ENCODE assay signal across 8 cellular contexts in genomic region chr19:41297628-41298326, GRCh38. TPM values are rescaled to one million over a fixed set of nuclear protein-coding genes. Genes with fewer than 3 reads are reported as not detected.
DNase-seq lines count a peak whose midpoint lies in the region; ATAC-seq, FAIRE-seq and TF ChIP-seq lines count a peak whose summit lies in the region.

No MANE protein-coding gene starts in this region.

- DNase-seq in GM06990 (ENCODE audit: extremely low read depth, insufficient read length) (peak; percentile 62), endothelial cell of umbilical vein (ENCODE audit: low read depth, low spot score) (no peak), globus pallidus (ENCODE audit: low spot score) (no peak), foreskin melanocyte (no peak), iPS-NIHi7 (ENCODE audit: extremely low spot score) (no peak)

- TF ChIP-seq CTCF in GM06990 (IDR thresholded peaks at IDR 0.05; ENCODE audit: insufficient read depth, low read length, poor library complexity, severe bottlenecking) (peak; percentile 52), endothelial cell of umbilical vein (IDR thresholded peaks at IDR 0.05; ENCODE audit: extremely low read depth in 1 of 2, insufficient read depth in 1 of 2, low read depth in 1 of 2, low read length in 2 of 2) (no peak)

- H3K27me3 ChIP-seq in GM06990 (replicated peaks; ENCODE audit: control insufficient read depth, insufficient read depth, low read length) (no peaks in the 10 kb centered on the region), HUES64 (ENCODE audit: insufficient read depth, low read length) (no peaks in the 10 kb centered on the region), endothelial cell of umbilical vein (ENCODE audit: control insufficient read depth in 2 of 2, insufficient read depth in 2 of 2, low read length in 2 of 2) (no peaks in the 10 kb centered on the region)

- peaks cover 4% of the 10 kb centered on the region for H3K79me2 ChIP-seq in endothelial cell of umbilical vein (ENCODE audit: control insufficient read depth, insufficient read depth, low read length)

- H3K4me2 ChIP-seq in endothelial cell of umbilical vein (ENCODE audit: insufficient read depth, low read length): no peak overlapping the region

- FAIRE-seq in endothelial cell of umbilical vein (lab: Jason Lieb, UNC): no peak

- no peak for TF ChIP-seq POLR2A in endothelial cell of umbilical vein (IDR thresholded peaks at IDR 0.05; ENCODE audit: low read depth, low read length)

- no TSS peak for BruUV-seq in endothelial cell of umbilical vein (replicated peaks; lab: Mats Ljungman, UMichigan)

- WGBS in HUES64: 93% methylated on average over 7 of the region's 7 CpGs

- no peak overlapping the region for H3K9ac ChIP-seq in HUES64 (ENCODE audit: low read depth, low read length)
- H3K9ac ChIP-seq in endothelial cell of umbilical vein (replicated peaks; ENCODE audit: extremely low read depth, insufficient read depth, low read length): no peak overlapping the region

- H4K20me1 ChIP-seq in endothelial cell of umbilical vein (replicated peaks; ENCODE audit: control insufficient read depth, extremely low read depth, insufficient read depth, low read length): no peaks in the 10 kb centered on the region

- POLR2A ChIA-PET in endothelial cell of umbilical vein (lab: Charles Lee): no interaction called here

- CTCF ChIA-PET in endothelial cell of umbilical vein (lab: Charles Lee): interaction anchor here (1.6 to 3.7 kb wide), 2 partner anchors 11 to 94 kb away, joined by 5 to 20 read pairs; partner anchors contain the start of gene CCDC97

- H3K27ac ChIP-seq in HUES64 (ENCODE audit: low read depth, low read length) (peak overlapping the region; percentile 28), endothelial cell of umbilical vein (ENCODE audit: insufficient read depth, low read depth, low read length) (peak overlapping the region; percentile 45), skin epidermis (peak overlapping the region in 20 of 21 experiments; percentile 5 to 93 (median 80))

- H2AFZ ChIP-seq in endothelial cell of umbilical vein (ENCODE audit: low read depth, low read length): no peak overlapping the region

- intact Hi-C loops in endothelial cell of umbilical vein (cut with micrococcal nuclease): no loop called here

- peaks cover 37% of the 10 kb centered on the region for H3K36me3 ChIP-seq in GM06990 (ENCODE audit: control insufficient read depth, insufficient read depth, low read length)
- H3K36me3 ChIP-seq in HUES64 (ENCODE audit: insufficient read depth, low read length): peaks cover 100% of the 10 kb centered on the region
- H3K36me3 ChIP-seq in endothelial cell of umbilical vein (ENCODE audit: control insufficient read depth in 2 of 2, extremely low read depth in 1 of 2, insufficient read depth in 2 of 2, low read length in 2 of 2): peaks cover 54 to 78% of the 10 kb centered on the region in 2 experiments

- H3K9me1 ChIP-seq in endothelial cell of umbilical vein (replicated peaks; ENCODE audit: control insufficient read depth, extremely low read depth, insufficient read depth, low read length): no peaks in the 10 kb centered on the region

- peak overlapping the region; percentile 28; the same call in 1 of the 2 replicates for H3K4me3 ChIP-seq in GM06990 (replicated peaks; ENCODE audit: low read depth, low read length)
- H3K4me3 ChIP-seq in HUES64 (ENCODE audit: low read length): no peak overlapping the region
- no peak overlapping the region for H3K4me3 ChIP-seq in endothelial cell of umbilical vein (replicated peaks in 1 of 3; ENCODE audit: insufficient read depth in 1 of 3, low read depth in 1 of 3, low read length in 3 of 3)
- H3K4me3 ChIP-seq in skin epidermis: no peak overlapping the region

- no peaks in the 10 kb centered on the region for H3K4me1 ChIP-seq in HUES64 (ENCODE audit: insufficient read depth, low read length)
- no peaks in the 10 kb centered on the region for H3K4me1 ChIP-seq in endothelial cell of umbilical vein (ENCODE audit: control insufficient read depth, extremely low read depth, insufficient read depth, low read length)

- H3K9me3 ChIP-seq in HUES64 (ENCODE audit: insufficient read depth, low read depth, low read length) (no peaks in the 10 kb centered on the region), endothelial cell of umbilical vein (replicated peaks; ENCODE audit: control insufficient read depth, insufficient read depth, low read length) (no peaks in the 10 kb centered on the region)

- dilution Hi-C loops in endothelial cell of umbilical vein (cut with MboI; ENCODE audit: extremely low pct_ligation_motif_present, low sequenced_read_pairs): no loop called here

- ATAC-seq in GM19468 (IDR thresholded peaks at IDR 0.05; ENCODE audit: extremely low read depth, unreplicated experiment): peak; percentile 28

TF ChIP-seq in endothelial cell of umbilical vein, 7 proteins besides CTCF, POLR2A, EP300 and RAD21:
- TF ChIP-seq JUN (IDR thresholded peaks at IDR 0.05; ENCODE audit: borderline replicate concordance, insufficient read depth, insufficient read length, low read depth): no peak
- TF ChIP-seq EZH2 (IDR thresholded peaks at IDR 0.05; ENCODE audit: borderline replicate concordance, low read depth, low read length, severe bottlenecking): no peak
- no peak for TF ChIP-seq POLR2AphosphoS5 (IDR thresholded peaks at IDR 0.05; ENCODE audit: insufficient read depth, low read depth, low read length)
- no peak for TF ChIP-seq FOS (IDR thresholded peaks at IDR 0.05; ENCODE audit: borderline replicate concordance, insufficient read depth, low read length)
- no peak for TF ChIP-seq MAX (IDR thresholded peaks at IDR 0.05; ENCODE audit: insufficient read depth, insufficient read length)
- TF ChIP-seq GATA2 (IDR thresholded peaks at IDR 0.05; ENCODE audit: insufficient read depth, insufficient read length, low read depth, low read length): no peak
- no peak for TF ChIP-seq MYC (IDR thresholded peaks at IDR 0.05; ENCODE audit: low read depth, low read length)

RNA-seq across cellular contexts. Expression of gene CCDC97, which starts 12.2 kb away (rescaled TPM):
- polyA plus RNA-seq in HUES64 (2013, experiment 1 of 2): 21.2 TPM
- 23.6 TPM for polyA plus RNA-seq in HUES64 (2013, experiment 2 of 2)
- total RNA-seq in endothelial cell of umbilical vein: 24.2 and 27.2 TPM in 2 replicates
- 19.7 and 20.7 TPM in 2 replicates for polyA plus RNA-seq in endothelial cell of umbilical vein
- 11.1 and 12.9 TPM in 2 replicates for polyA plus RNA-seq in endothelial cell of umbilical vein (2011; cell fraction: cytosol; rRNA removed)
- polyA plus RNA-seq in endothelial cell of umbilical vein (2011; cell fraction: nucleus; rRNA removed): 13.2 TPM in 2 replicates
- polyA plus RNA-seq in endothelial cell of umbilical vein (2012): 16.7 and 18.4 TPM in 2 replicates
- 16.3 and 20.4 TPM in 2 replicates for polyA minus RNA-seq in endothelial cell of umbilical vein
- 7.8 TPM for polyA minus RNA-seq in endothelial cell of umbilical vein (2011; cell fraction: cytosol; rRNA and poly(A)+ RNA removed)
- polyA minus RNA-seq in endothelial cell of umbilical vein (2011; cell fraction: nucleus; rRNA and poly(A)+ RNA removed): 13.1 and 19.1 TPM in 2 replicates

RNA-seq across cellular contexts. Expression of gene HNRNPUL1, which starts 33.6 kb away (rescaled TPM):
- polyA plus RNA-seq in HUES64 (2013, experiment 1 of 2): 180 TPM
- 189 TPM for polyA plus RNA-seq in HUES64 (2013, experiment 2 of 2)
- total RNA-seq in endothelial cell of umbilical vein: 261 TPM in 2 replicates
- 80.5 and 83.2 TPM in 2 replicates for polyA plus RNA-seq in endothelial cell of umbilical vein
- polyA plus RNA-seq in endothelial cell of umbilical vein (2011; cell fraction: cytosol; rRNA removed): 57.0 and 68.8 TPM in 2 replicates
- polyA plus RNA-seq in endothelial cell of umbilical vein (2011; cell fraction: nucleus; rRNA removed): 81.0 and 83.8 TPM in 2 replicates
- 144 and 151 TPM in 2 replicates for polyA plus RNA-seq in endothelial cell of umbilical vein (2012)
- 83.4 and 89.8 TPM in 2 replicates for polyA minus RNA-seq in endothelial cell of umbilical vein
- polyA minus RNA-seq in endothelial cell of umbilical vein (2011; cell fraction: cytosol; rRNA and poly(A)+ RNA removed): 23.2 TPM
- 80.5 and 86.2 TPM in 2 replicates for polyA minus RNA-seq in endothelial cell of umbilical vein (2011; cell fraction: nucleus; rRNA and poly(A)+ RNA removed)

RNA-seq across cellular contexts. Expression of gene TGFB1, which starts 55.9 kb away (rescaled TPM):
- polyA plus RNA-seq in HUES64 (2013, experiment 1 of 2): 14.7 TPM
- polyA plus RNA-seq in HUES64 (2013, experiment 2 of 2): 15.6 TPM
- total RNA-seq in endothelial cell of umbilical vein: 250 and 294 TPM in 2 replicates
- 57.7 and 64.4 TPM in 2 replicates for polyA plus RNA-seq in endothelial cell of umbilical vein
- 45.5 and 55.4 TPM in 2 replicates for polyA plus RNA-seq in endothelial cell of umbilical vein (2011; cell fraction: cytosol; rRNA removed)
- polyA plus RNA-seq in endothelial cell of umbilical vein (2011; cell fraction: nucleus; rRNA removed): 60.3 and 98.2 TPM in 2 replicates
- polyA plus RNA-seq in endothelial cell of umbilical vein (2012): 156 and 226 TPM in 2 replicates
- polyA minus RNA-seq in endothelial cell of umbilical vein: 39.1 and 71.3 TPM in 2 replicates
- polyA minus RNA-seq in endothelial cell of umbilical vein (2011; cell fraction: cytosol; rRNA and poly(A)+ RNA removed): 4.2 TPM
- polyA minus RNA-seq in endothelial cell of umbilical vein (2011; cell fraction: nucleus; rRNA and poly(A)+ RNA removed): 35.5 and 47.3 TPM in 2 replicates

Comparison
In these comparisons a context has a peak if more than half of its experiments do, and no peak if none do; other contexts are left out.
1. H3K27ac ChIP-seq: peak in every context shown above with its lines; median percentile 80 in skin epidermis; 45 in endothelial cell of umbilical vein; 28 in HUES64.